ENCODE assay signal across 12 cellular contexts in genomic region chr1:37926061-37926924, GRCh38. TPM values are rescaled to one million over a fixed set of nuclear protein-coding genes. Genes with fewer than 3 reads are reported as not detected.
DNase-seq lines count a peak whose midpoint lies in the region; ATAC-seq, FAIRE-seq and TF ChIP-seq lines count a peak whose summit lies in the region.
"Had no signal": no experiment of that assay in that cellular context is flagged by ENCODE, and none has a peak within 500 bp of the region (broad histone marks: within the 10 kb centered on the region; RNA-seq: fewer than 3 reads in every experiment).

No MANE protein-coding gene starts in this region.

- H3K9me3 Mint-ChIP-seq in natural killer cell treated with Interleukin-12 subunit alpha and Interleukin-12 subunit beta and Interleukin-15 and Interleukin-18, amount 100 ng/mL, for 72 hours = no peaks in the 10 kb centered on the region

- no peak for TF ChIP-seq POLR2A in GM12891 (IDR thresholded peaks at IDR 0.05; ENCODE audit: low read depth, low read length)

- DNase-seq in GM12891 (ENCODE audit: insufficient read length, low spot score) (no peak), T-helper 17 cell (no peak), head of caudate nucleus (no peak), NCI-H2029 treated with DMSO at 0.1 percent for 48 hours (lab: John Stamatoyannopoulos, UW) (no peak)
- no peak for DNase-seq in natural killer cell treated with Interleukin-12 subunit alpha and Interleukin-12 subunit beta and Interleukin-15 and Interleukin-18, amount 100 ng/mL, for 72 hours (ENCODE audit: low spot score)
- DNase-seq: pancreas; PC-9; stimulated activated naive CD4-positive, alpha-beta T cell had no signal

- ATAC-seq in GM21723 (IDR thresholded peaks at IDR 0.05; ENCODE audit: unreplicated experiment) (peak; percentile 41), T-helper 17 cell (peak; percentile 66), HG02642 (IDR thresholded peaks at IDR 0.05; ENCODE audit: poor library complexity, unreplicated experiment) (no peak), GM21367 (IDR thresholded peaks at IDR 0.05; ENCODE audit: unreplicated experiment) (no peak)
- ATAC-seq in natural killer cell treated with Interleukin-12 subunit alpha and Interleukin-12 subunit beta and Interleukin-15 and Interleukin-18, amount 100 ng/mL, for 72 hours = peak in 1 of 2 donors; percentile 25
- ATAC-seq: pancreas had no signal

- intact Hi-C loops in head of caudate nucleus (cut with DNase I) = no loop called here

- H3K27me3 Mint-ChIP-seq in T-helper 17 cell = no peaks in the 10 kb centered on the region
- H3K27me3 Mint-ChIP-seq in natural killer cell treated with Interleukin-12 subunit alpha and Interleukin-12 subunit beta and Interleukin-15 and Interleukin-18, amount 100 ng/mL, for 72 hours = no peaks in the 10 kb centered on the region

- H3K9me3 ChIP-seq in T-helper 17 cell (ENCODE audit: control insufficient read depth, low read length, poor library complexity, severe bottlenecking) = no peaks in the 10 kb centered on the region
- H3K9me3 ChIP-seq: pancreas had no signal

- peak; percentile 20 for FAIRE-seq in GM12891 (lab: Jason Lieb, UNC)
- FAIRE-seq: frontal cortex, pancreas had no signal

- H3K4me3 Mint-ChIP-seq in T-helper 17 cell = peak overlapping the region; percentile 47
- peak overlapping the region; percentile 46 for H3K4me3 Mint-ChIP-seq in natural killer cell treated with Interleukin-12 subunit alpha and Interleukin-12 subunit beta and Interleukin-15 and Interleukin-18, amount 100 ng/mL, for 72 hours

- H3K4me1 Mint-ChIP-seq in T-helper 17 cell = peaks cover 44% of the 10 kb centered on the region
- H3K4me1 Mint-ChIP-seq in natural killer cell treated with Interleukin-12 subunit alpha and Interleukin-12 subunit beta and Interleukin-15 and Interleukin-18, amount 100 ng/mL, for 72 hours (ENCODE audit: low read depth in 2 of 2) = peaks cover 50% of the 10 kb centered on the region in 2 donors

- H3K36me3 Mint-ChIP-seq in T-helper 17 cell (ENCODE audit: low read depth) = peaks cover 2% of the 10 kb centered on the region
- no peaks in the 10 kb centered on the region for H3K36me3 Mint-ChIP-seq in natural killer cell treated with Interleukin-12 subunit alpha and Interleukin-12 subunit beta and Interleukin-15 and Interleukin-18, amount 100 ng/mL, for 72 hours

- H3K27ac Mint-ChIP-seq in T-helper 17 cell = peak overlapping the region; percentile 88
- H3K27ac Mint-ChIP-seq in natural killer cell treated with Interleukin-12 subunit alpha and Interleukin-12 subunit beta and Interleukin-15 and Interleukin-18, amount 100 ng/mL, for 72 hours = peak overlapping the region; percentile 77 to 85

TF ChIP-seq in GM12891, 5 proteins besides CTCF, POLR2A, EP300 and RAD21:
- TF ChIP-seq PAX5 (IDR thresholded peaks at IDR 0.05; ENCODE audit: insufficient read depth, low read length, severe bottlenecking) (no peak), POLR2AphosphoS5 (IDR thresholded peaks at IDR 0.05; ENCODE audit: low read depth, low read length) (no peak), POU2F2 (IDR thresholded peaks at IDR 0.05; ENCODE audit: low read depth, low read length) (no peak)

RNA-seq across cellular contexts. Expression of gene INPP5B, which starts 20.6 kb away (rescaled TPM):
- 17.5 TPM for polyA plus RNA-seq in GM12891 (2012; ENCODE audit: low read depth, missing spikeins)
- total RNA-seq in T-helper 17 cell = 10 to 100 TPM; 16.7 to 24.5 TPM
- total RNA-seq in natural killer cell treated with Interleukin-12 subunit alpha and Interleukin-12 subunit beta and Interleukin-15 and Interleukin-18, amount 100 ng/mL, for 72 hours = 10 to 100 TPM; 48.1 to 86.0 TPM

Comparison
In these comparisons a context has a peak if more than half of its experiments do, and no peak if none do; other contexts are left out.
1. ATAC-seq: peak in GM21723 (single experiment) and T-helper 17 cell (single experiment); none in HG02642 (single experiment) and GM21367 (single experiment).